ENCODE assay signal across 8 cellular contexts in genomic region chr1:47996060-47996405, GRCh38. TPM values are rescaled to one million over a fixed set of nuclear protein-coding genes. Genes with fewer than 3 reads are reported as not detected.
DNase-seq lines count a peak whose midpoint lies in the region; ATAC-seq and TF ChIP-seq lines count a peak whose summit lies in the region.

No MANE protein-coding gene starts in this region.

- peaks cover 54% of the 10 kb centered on the region for H3K27me3 Mint-ChIP-seq in activated T-helper 17 cell treated with anti-CD3 and anti-CD28 coated beads, Interleukin-2, amount 50 U/mL, for 72 hours

- H3K9me3 ChIP-seq in iPS-20b (ENCODE audit: insufficient read depth, low read depth, low read length) (no peaks in the 10 kb centered on the region), gastrocnemius medialis (no peaks in the 10 kb centered on the region)

- no peak for TF ChIP-seq POLR2A in gastrocnemius medialis (IDR thresholded peaks at IDR 0.05)

- peaks cover 53% of the 10 kb centered on the region for H3K27me3 ChIP-seq in iPS-20b (ENCODE audit: insufficient read depth, low read length)
- H3K27me3 ChIP-seq in gastrocnemius medialis: peaks cover 12 to 22% (median 22%) of the 10 kb centered on the region in 3 donors

- no peaks in the 10 kb centered on the region; the same call in 1 of the 2 replicates for H3K36me3 ChIP-seq in iPS-20b (ENCODE audit: insufficient read depth, low read depth, low read length)
- H3K36me3 ChIP-seq in gastrocnemius medialis: no peaks in the 10 kb centered on the region

- H3K27ac ChIP-seq in iPS-20b (ENCODE audit: low read length): no peak overlapping the region
- peak overlapping the region; percentile 26 to 63 (median 30) for H3K27ac ChIP-seq in gastrocnemius medialis

- no peak for ATAC-seq in activated T-helper 17 cell treated with anti-CD3 and anti-CD28 coated beads, Interleukin-2, amount 50 U/mL, for 72 hours (replicated peaks)
- ATAC-seq in gastrocnemius medialis (no peak), GM21423 (IDR thresholded peaks at IDR 0.05; ENCODE audit: unreplicated experiment) (no peak), GM19467 (IDR thresholded peaks at IDR 0.05; ENCODE audit: unreplicated experiment) (no peak)

- H3K4me1 Mint-ChIP-seq in activated T-helper 17 cell treated with anti-CD3 and anti-CD28 coated beads, Interleukin-2, amount 50 U/mL, for 72 hours: peaks cover 5% of the 10 kb centered on the region

- H3K36me3 Mint-ChIP-seq in activated T-helper 17 cell treated with anti-CD3 and anti-CD28 coated beads, Interleukin-2, amount 50 U/mL, for 72 hours (ENCODE audit: low read depth): no peaks in the 10 kb centered on the region

- H3K4me3 ChIP-seq in HFF-Myc (replicated peaks; ENCODE audit: low read depth, low read length): peak overlapping the region; percentile 53
- H3K4me3 ChIP-seq in iPS-20b (ENCODE audit: low read length): peak overlapping the region; percentile 74
- H3K4me3 ChIP-seq in gastrocnemius medialis: peak overlapping the region in 3 of 4 donors; percentile 52 to 60 (median 58)

- H3K4me1 ChIP-seq in iPS-20b (ENCODE audit: insufficient read depth, low read length) (peaks cover 23% of the 10 kb centered on the region), gastrocnemius medialis (peaks cover 3 to 8% of the 10 kb centered on the region in 2 donors)

- no peak overlapping the region for H3K27ac Mint-ChIP-seq in activated T-helper 17 cell treated with anti-CD3 and anti-CD28 coated beads, Interleukin-2, amount 50 U/mL, for 72 hours

- intact Hi-C loops in gastrocnemius medialis (cut with DNase I; ENCODE audit: low total_unique reads): no loop called here

- H3K9ac ChIP-seq in iPS-20b (ENCODE audit: low read depth, low read length): peak overlapping the region; percentile 54; the same call in 1 of the 2 replicates

- in situ Hi-C loops in gastrocnemius medialis (cut with MboI; ENCODE audit: low sequenced_read_pairs in 4 of 4): loop anchor here in 3 of 4 donors (5.0 to 25.0 kb wide), 3 partner anchors 61 to 209 kb away; no protein-coding TSS in a partner anchor

- TF ChIP-seq CTCF in HFF-Myc (IDR thresholded peaks at IDR 0.05; ENCODE audit: low read depth, low read length, missing control alignments): no peak
- no peak for TF ChIP-seq CTCF in gastrocnemius medialis (IDR thresholded peaks at IDR 0.05 in 4 of 5, conservative IDR thresholded peaks at IDR 0.05 in 1 of 5)

- DNase-seq in HFF-Myc (ENCODE audit: extremely low read depth, low read depth) (no peak), gastrocnemius medialis (no peak), NCI-H345 (lab: John Stamatoyannopoulos, UW) (no peak), NCI-H69 (lab: John Stamatoyannopoulos, UW) (no peak)

- H3K4me3 Mint-ChIP-seq in activated T-helper 17 cell treated with anti-CD3 and anti-CD28 coated beads, Interleukin-2, amount 50 U/mL, for 72 hours: peak overlapping the region; percentile 46

- H3K9me3 Mint-ChIP-seq in activated T-helper 17 cell treated with anti-CD3 and anti-CD28 coated beads, Interleukin-2, amount 50 U/mL, for 72 hours: no peaks in the 10 kb centered on the region

RNA-seq across cellular contexts. Expression of gene TRABD2B, which starts 1.2 kb away (rescaled TPM):
- not detected for total RNA-seq in activated T-helper 17 cell treated with anti-CD3 and anti-CD28 coated beads, Interleukin-2, amount 50 U/mL, for 72 hours
- under 1 TPM; 0.05 to 0.15 (median 0.12) TPM for total RNA-seq in gastrocnemius medialis
